10 cellular contexts compared by ENCODE assay signal in the genomic region with DNA sequence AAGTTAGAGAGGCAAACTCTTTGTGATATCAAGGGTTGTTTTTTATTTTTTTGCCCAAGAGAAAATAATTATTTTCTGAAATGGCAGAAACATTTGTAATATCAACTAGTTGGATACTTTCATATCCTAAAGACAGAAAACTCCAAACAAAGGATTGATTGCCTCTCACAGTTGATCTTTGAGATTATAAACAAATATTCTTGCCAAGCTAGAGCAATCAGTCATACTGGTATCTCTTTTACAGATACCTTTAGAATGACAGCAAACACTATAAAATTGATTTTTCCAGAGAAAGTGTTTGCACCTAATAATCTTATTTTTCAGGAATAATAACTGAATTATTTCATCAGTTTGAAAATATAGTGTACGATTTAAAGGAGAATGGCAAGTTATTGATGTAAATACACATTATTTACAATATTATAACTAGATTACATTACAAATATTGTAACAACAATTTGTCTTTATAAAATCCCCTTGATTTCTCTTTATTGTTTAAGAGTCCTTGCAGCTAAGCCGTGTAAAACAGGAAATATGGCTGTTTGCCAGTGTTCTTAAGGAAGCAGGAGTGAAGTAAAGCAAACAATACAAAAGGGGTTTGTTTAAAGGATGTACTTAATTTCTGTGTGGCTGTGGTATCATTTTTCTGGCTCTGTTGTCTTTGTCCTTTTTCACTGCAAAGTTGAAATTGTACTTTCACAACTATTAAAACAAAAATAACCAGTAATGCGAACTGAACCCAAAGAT. TPM values are rescaled to one million over a fixed set of nuclear protein-coding genes. Genes with fewer than 3 reads are reported as not detected.
DNase-seq lines count a peak whose midpoint lies in the region; ATAC-seq and TF ChIP-seq lines count a peak whose summit lies in the region.
"Had no signal": no experiment of that assay in that cellular context is flagged by ENCODE, and none has a peak within 500 bp of the region (broad histone marks: within the 10 kb centered on the region; RNA-seq: fewer than 3 reads in every experiment).

No MANE protein-coding gene starts in this region.

- TF ChIP-seq CTCF in astrocyte of the spinal cord (IDR thresholded peaks at IDR 0.05; ENCODE audit: low read depth, low read length), result no peak
- TF ChIP-seq CTCF in left lung (IDR thresholded peaks at IDR 0.05), result no peak
- TF ChIP-seq CTCF in CD8-positive, alpha-beta T cell (IDR thresholded peaks at IDR 0.05), result no peak

- H3K4me3 Mint-ChIP-seq in CD8-positive, alpha-beta T cell, result no peak overlapping the region
- H3K4me3 Mint-ChIP-seq: activated naive CD4-positive, alpha-beta T cell treated with anti-CD3 and anti-CD28 coated beads, Interleukin-2, amount 10 ng/mL, durations not matched to agents 7 days and 5 days had no signal

- H3K9me3 Mint-ChIP-seq in CD8-positive, alpha-beta T cell, result no peaks in the 10 kb centered on the region
- H3K9me3 Mint-ChIP-seq: activated naive CD4-positive, alpha-beta T cell treated with anti-CD3 and anti-CD28 coated beads, Interleukin-2, amount 10 ng/mL, durations not matched to agents 7 days and 5 days had no signal

- DNase-seq in CD1c-positive myeloid dendritic cell (ENCODE audit: extremely low spot score) (peak; percentile 46), NCI-H1092 treated with DMSO at 0.1 percent for 48 hours (lab: John Stamatoyannopoulos, UW) (peak; percentile 30), astrocyte of the spinal cord (ENCODE audit: low read depth, low spot score) (peak; percentile 79), left lung (no peak), posterior cingulate gyrus (no peak)
- no peak for DNase-seq in CD8-positive, alpha-beta T cell
- DNase-seq: activated naive CD4-positive, alpha-beta T cell treated with anti-CD3 and anti-CD28 coated beads, Interleukin-2, amount 10 ng/mL, durations not matched to agents 7 days and 5 days; trophoblast cell had no signal

- intact Hi-C loops in left lung (cut with DNase I), result loop anchor here in 1 of 2 donors (5.0 kb wide), 1 partner anchor 292 kb away; no protein-coding TSS in a partner anchor
- intact Hi-C loops in CD8-positive, alpha-beta T cell (cut with DNase I, micrococcal nuclease), result loop anchor here (2.0 to 10.0 kb wide), 6 partner anchors 58 to 1150 kb away; a partner anchor contains a TSS
- intact Hi-C loops in posterior cingulate gyrus (cut with DNase I), result loop anchor here (5.0 kb wide), 2 partner anchors 142 to 187 kb away; no protein-coding TSS in a partner anchor

- H3K4me1 ChIP-seq in left lung, result peaks cover 11 to 30% of the 10 kb centered on the region in 2 donors
- H3K4me1 ChIP-seq in CD8-positive, alpha-beta T cell (ENCODE audit: insufficient read depth, low read length), result no peaks in the 10 kb centered on the region

- H3K4me3 ChIP-seq in astrocyte of the spinal cord (ENCODE audit: low read depth, low read length) (no peak overlapping the region), left lung (no peak overlapping the region)
- no peak overlapping the region for H3K4me3 ChIP-seq in CD8-positive, alpha-beta T cell (ENCODE audit: low read depth, low read length)

- no peaks in the 10 kb centered on the region for H3K27me3 ChIP-seq in left lung
- no peaks in the 10 kb centered on the region for H3K27me3 ChIP-seq in CD8-positive, alpha-beta T cell (ENCODE audit: insufficient read depth, low read length)

- ATAC-seq in left lung (peak; percentile 66), GM21786 (IDR thresholded peaks at IDR 0.05; ENCODE audit: unreplicated experiment) (no peak), HG02840 (IDR thresholded peaks at IDR 0.05; ENCODE audit: low FRiP score, unreplicated experiment) (no peak)
- ATAC-seq in CD8-positive, alpha-beta T cell, result no peak

- H3K27ac Mint-ChIP-seq in CD8-positive, alpha-beta T cell, result no peak overlapping the region
- H3K27ac Mint-ChIP-seq: activated naive CD4-positive, alpha-beta T cell treated with anti-CD3 and anti-CD28 coated beads, Interleukin-2, amount 10 ng/mL, durations not matched to agents 7 days and 5 days had no signal

- CTCF ChIA-PET in CD8-positive, alpha-beta T cell (lab: Charles Lee), result interaction anchor here (1.3 to 3.0 kb wide), 3 partner anchors 10 to 292 kb away, joined by 3 to 22 read pairs (median 8); no protein-coding TSS in a partner anchor

- no peaks in the 10 kb centered on the region for H3K36me3 Mint-ChIP-seq in CD8-positive, alpha-beta T cell
- H3K36me3 Mint-ChIP-seq: activated naive CD4-positive, alpha-beta T cell treated with anti-CD3 and anti-CD28 coated beads, Interleukin-2, amount 10 ng/mL, durations not matched to agents 7 days and 5 days had no signal

- in situ Hi-C loops in astrocyte of the spinal cord (cut with HindIII; ENCODE audit: low sequenced_read_pairs), result no loop called here

- no peaks in the 10 kb centered on the region for H3K9me3 ChIP-seq in left lung
- H3K9me3 ChIP-seq in CD8-positive, alpha-beta T cell (ENCODE audit: low read length), result no peaks in the 10 kb centered on the region

- no peaks in the 10 kb centered on the region for H3K36me3 ChIP-seq in left lung
- no peaks in the 10 kb centered on the region for H3K36me3 ChIP-seq in CD8-positive, alpha-beta T cell (ENCODE audit: insufficient read depth, low read length)

- peaks cover 38% of the 10 kb centered on the region for H3K4me1 Mint-ChIP-seq in CD8-positive, alpha-beta T cell (ENCODE audit: low read depth)

- H3K27me3 Mint-ChIP-seq in CD8-positive, alpha-beta T cell (ENCODE audit: low read depth), result no peaks in the 10 kb centered on the region
- H3K27me3 Mint-ChIP-seq: activated naive CD4-positive, alpha-beta T cell treated with anti-CD3 and anti-CD28 coated beads, Interleukin-2, amount 10 ng/mL, durations not matched to agents 7 days and 5 days had no signal

- H3K27ac ChIP-seq in left lung, result no peak overlapping the region
- H3K27ac ChIP-seq in CD8-positive, alpha-beta T cell (ENCODE audit: low read depth, low read length), result no peak overlapping the region

- POLR2A ChIA-PET in CD8-positive, alpha-beta T cell (lab: Charles Lee), result no interaction called here

RNA-seq across cellular contexts. Expression of a gene that starts 58.4 kb away (rescaled TPM):
- 10 to 100 TPM; 31.3 to 36.9 TPM for total RNA-seq in left lung
- 10 to 100 TPM; 50.1 to 54.7 TPM for total RNA-seq in CD8-positive, alpha-beta T cell

Comparison
In these comparisons a context has a peak if more than half of its experiments do, and no peak if none do; other contexts are left out.
1. DNase-seq: peak in CD1c-positive myeloid dendritic cell (single experiment), NCI-H1092 treated with DMSO at 0.1 percent for 48 hours (single experiment) and astrocyte of the spinal cord (single experiment); none in left lung (0 of 2), CD8-positive, alpha-beta T cell (0 of 7) and posterior cingulate gyrus (0 of 10).